In the genomic region with DNA sequence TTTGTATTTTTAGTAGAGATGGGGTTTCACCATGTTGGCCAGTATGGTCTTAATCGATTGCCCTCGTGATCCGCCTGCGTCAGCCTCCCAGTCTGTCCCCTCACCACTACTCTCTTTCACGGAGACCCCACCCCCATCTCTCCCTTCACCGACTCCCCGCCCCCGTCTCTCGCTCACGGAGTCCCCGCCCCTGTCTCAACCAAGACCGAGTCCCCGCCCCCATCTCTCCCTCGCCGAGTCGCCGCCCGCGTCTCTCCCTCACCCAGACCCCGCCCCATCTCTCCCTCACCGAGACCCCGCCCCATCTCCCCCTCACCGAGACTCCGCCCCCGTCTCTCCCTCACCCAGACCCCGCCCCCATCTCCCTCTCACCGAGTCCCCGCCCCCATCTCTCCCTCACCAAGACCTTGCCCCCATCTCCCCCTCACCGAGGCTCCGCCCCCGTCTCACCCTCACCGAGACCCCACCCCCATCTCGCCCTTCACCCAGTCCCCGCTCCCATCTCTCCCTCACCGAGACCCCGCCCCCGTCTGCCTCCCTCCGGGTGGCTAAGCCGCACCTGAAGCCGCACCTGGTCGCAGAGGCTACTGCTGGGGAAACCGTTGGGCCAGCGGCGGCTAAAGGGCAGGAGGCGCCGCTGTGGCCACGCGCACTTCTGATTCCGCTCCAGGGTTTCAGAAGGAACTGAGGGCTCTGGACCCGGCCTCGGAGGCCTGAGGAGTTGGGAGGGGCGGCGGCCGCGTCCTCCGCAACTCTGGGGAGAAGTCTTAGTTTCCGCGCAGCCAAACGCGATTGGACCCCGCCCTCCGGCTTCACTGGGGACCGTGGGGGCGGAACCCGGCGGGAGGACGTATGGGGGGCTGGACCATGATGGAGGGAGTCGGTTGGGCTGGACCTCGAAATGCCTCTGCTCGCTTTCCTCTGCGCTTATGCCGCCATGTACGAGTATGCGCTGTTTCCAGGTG, we compare ENCODE assay signal across 1 cellular context.
TF ChIP-seq lines count a peak whose summit lies in the region.

No MANE protein-coding gene starts in this region.

TF ChIP-seq in HepG2, 621 proteins besides CTCF, POLR2A, EP300 and RAD21 (continued from another document and continues in another):
- TF ChIP-seq, protein P1, sequence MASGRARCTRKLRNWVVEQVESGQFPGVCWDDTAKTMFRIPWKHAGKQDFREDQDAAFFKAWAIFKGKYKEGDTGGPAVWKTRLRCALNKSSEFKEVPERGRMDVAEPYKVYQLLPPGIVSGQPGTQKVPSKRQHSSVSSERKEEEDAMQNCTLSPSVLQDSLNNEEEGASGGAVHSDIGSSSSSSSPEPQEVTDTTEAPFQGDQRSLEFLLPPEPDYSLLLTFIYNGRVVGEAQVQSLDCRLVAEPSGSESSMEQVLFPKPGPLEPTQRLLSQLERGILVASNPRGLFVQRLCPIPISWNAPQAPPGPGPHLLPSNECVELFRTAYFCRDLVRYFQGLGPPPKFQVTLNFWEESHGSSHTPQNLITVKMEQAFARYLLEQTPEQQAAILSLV (CRISPR knock-in tag; IDR thresholded peaks at IDR 0.05; ENCODE audit: borderline replicate concordance) = 0 out of 2 replicates have a peak, but pooled peaks have one; percentile 31
- TF ChIP-seq, protein P2, sequence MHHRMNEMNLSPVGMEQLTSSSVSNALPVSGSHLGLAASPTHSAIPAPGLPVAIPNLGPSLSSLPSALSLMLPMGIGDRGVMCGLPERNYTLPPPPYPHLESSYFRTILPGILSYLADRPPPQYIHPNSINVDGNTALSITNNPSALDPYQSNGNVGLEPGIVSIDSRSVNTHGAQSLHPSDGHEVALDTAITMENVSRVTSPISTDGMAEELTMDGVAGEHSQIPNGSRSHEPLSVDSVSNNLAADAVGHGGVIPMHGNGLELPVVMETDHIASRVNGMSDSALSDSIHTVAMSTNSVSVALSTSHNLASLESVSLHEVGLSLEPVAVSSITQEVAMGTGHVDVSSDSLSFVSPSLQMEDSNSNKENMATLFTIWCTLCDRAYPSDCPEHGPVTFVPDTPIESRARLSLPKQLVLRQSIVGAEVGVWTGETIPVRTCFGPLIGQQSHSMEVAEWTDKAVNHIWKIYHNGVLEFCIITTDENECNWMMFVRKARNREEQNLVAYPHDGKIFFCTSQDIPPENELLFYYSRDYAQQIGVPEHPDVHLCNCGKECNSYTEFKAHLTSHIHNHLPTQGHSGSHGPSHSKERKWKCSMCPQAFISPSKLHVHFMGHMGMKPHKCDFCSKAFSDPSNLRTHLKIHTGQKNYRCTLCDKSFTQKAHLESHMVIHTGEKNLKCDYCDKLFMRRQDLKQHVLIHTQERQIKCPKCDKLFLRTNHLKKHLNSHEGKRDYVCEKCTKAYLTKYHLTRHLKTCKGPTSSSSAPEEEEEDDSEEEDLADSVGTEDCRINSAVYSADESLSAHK (CRISPR knock-in tag; IDR thresholded peaks at IDR 0.05; ENCODE audit: borderline replicate concordance) = no peak
- TF ChIP-seq SNAI1 (CRISPR knock-in tag; IDR thresholded peaks at IDR 0.05; ENCODE audit: borderline replicate concordance) (no peak), SALL2 (CRISPR knock-in tag; IDR thresholded peaks at IDR 0.05) (no peak), ARNT2 (CRISPR knock-in tag; IDR thresholded peaks at IDR 0.05; ENCODE audit: low read depth) (0 out of 2 replicates have a peak, but pooled peaks have one; percentile 38), ZNF234 (CRISPR knock-in tag; conservative IDR thresholded peaks at IDR 0.05) (no peak), DNMT3B (CRISPR knock-in tag; conservative IDR thresholded peaks at IDR 0.05) (no peak), RFXANK (CRISPR knock-in tag; IDR thresholded peaks at IDR 0.05) (no peak), KLF13 (CRISPR knock-in tag; IDR thresholded peaks at IDR 0.05) (no peak), TBL1XR1 (IDR thresholded peaks at IDR 0.05; ENCODE audit: borderline replicate concordance, low read length, partially characterized antibody) (no peak), CERS6 (CRISPR knock-in tag; IDR thresholded peaks at IDR 0.05) (no peak), ZNF549 (CRISPR knock-in tag; IDR thresholded peaks at IDR 0.05) (no peak), NFYB (CRISPR knock-in tag; IDR thresholded peaks at IDR 0.05) (peak; percentile 35; the same call in 1 of the 2 replicates), YEATS4 (CRISPR knock-in tag; IDR thresholded peaks at IDR 0.05; ENCODE audit: borderline replicate concordance) (peak; percentile 30; the same call in 1 of the 2 replicates), ELF4 (CRISPR knock-in tag; IDR thresholded peaks at IDR 0.05; ENCODE audit: borderline replicate concordance) (0 out of 2 replicates have a peak, but pooled peaks have one; percentile 28), THAP8 (CRISPR knock-in tag; IDR thresholded peaks at IDR 0.05; ENCODE audit: borderline replicate concordance) (no peak), TARDBP (CRISPR knock-in tag; IDR thresholded peaks at IDR 0.05) (no peak), ZNF10 (CRISPR knock-in tag; IDR thresholded peaks at IDR 0.05; ENCODE audit: borderline replicate concordance, low read depth) (no peak), ZBTB20 (CRISPR knock-in tag; IDR thresholded peaks at IDR 0.05; ENCODE audit: borderline replicate concordance, low read depth) (peak; percentile 19; the same call in 1 of the 2 replicates), ZNF33A (CRISPR knock-in tag; IDR thresholded peaks at IDR 0.05; ENCODE audit: borderline replicate concordance) (no peak), ZNF672 (CRISPR knock-in tag; IDR thresholded peaks at IDR 0.05) (no peak), MYPOP (CRISPR knock-in tag; IDR thresholded peaks at IDR 0.05) (no peak)
- TF ChIP-seq, protein P3, sequence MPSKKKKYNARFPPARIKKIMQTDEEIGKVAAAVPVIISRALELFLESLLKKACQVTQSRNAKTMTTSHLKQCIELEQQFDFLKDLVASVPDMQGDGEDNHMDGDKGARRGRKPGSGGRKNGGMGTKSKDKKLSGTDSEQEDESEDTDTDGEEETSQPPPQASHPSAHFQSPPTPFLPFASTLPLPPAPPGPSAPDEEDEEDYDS (CRISPR knock-in tag; IDR thresholded peaks at IDR 0.05) = no peak
- TF ChIP-seq, protein P4, sequence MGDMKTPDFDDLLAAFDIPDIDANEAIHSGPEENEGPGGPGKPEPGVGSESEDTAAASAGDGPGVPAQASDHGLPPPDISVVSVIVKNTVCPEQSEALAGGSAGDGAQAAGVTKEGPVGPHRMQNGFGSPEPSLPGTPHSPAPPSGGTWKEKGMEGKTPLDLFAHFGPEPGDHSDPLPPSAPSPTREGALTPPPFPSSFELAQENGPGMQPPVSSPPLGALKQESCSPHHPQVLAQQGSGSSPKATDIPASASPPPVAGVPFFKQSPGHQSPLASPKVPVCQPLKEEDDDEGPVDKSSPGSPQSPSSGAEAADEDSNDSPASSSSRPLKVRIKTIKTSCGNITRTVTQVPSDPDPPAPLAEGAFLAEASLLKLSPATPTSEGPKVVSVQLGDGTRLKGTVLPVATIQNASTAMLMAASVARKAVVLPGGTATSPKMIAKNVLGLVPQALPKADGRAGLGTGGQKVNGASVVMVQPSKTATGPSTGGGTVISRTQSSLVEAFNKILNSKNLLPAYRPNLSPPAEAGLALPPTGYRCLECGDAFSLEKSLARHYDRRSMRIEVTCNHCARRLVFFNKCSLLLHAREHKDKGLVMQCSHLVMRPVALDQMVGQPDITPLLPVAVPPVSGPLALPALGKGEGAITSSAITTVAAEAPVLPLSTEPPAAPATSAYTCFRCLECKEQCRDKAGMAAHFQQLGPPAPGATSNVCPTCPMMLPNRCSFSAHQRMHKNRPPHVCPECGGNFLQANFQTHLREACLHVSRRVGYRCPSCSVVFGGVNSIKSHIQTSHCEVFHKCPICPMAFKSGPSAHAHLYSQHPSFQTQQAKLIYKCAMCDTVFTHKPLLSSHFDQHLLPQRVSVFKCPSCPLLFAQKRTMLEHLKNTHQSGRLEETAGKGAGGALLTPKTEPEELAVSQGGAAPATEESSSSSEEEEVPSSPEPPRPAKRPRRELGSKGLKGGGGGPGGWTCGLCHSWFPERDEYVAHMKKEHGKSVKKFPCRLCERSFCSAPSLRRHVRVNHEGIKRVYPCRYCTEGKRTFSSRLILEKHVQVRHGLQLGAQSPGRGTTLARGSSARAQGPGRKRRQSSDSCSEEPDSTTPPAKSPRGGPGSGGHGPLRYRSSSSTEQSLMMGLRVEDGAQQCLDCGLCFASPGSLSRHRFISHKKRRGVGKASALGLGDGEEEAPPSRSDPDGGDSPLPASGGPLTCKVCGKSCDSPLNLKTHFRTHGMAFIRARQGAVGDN (CRISPR knock-in tag; IDR thresholded peaks at IDR 0.05) = peak; percentile 76
- TF ChIP-seq, protein P5, sequence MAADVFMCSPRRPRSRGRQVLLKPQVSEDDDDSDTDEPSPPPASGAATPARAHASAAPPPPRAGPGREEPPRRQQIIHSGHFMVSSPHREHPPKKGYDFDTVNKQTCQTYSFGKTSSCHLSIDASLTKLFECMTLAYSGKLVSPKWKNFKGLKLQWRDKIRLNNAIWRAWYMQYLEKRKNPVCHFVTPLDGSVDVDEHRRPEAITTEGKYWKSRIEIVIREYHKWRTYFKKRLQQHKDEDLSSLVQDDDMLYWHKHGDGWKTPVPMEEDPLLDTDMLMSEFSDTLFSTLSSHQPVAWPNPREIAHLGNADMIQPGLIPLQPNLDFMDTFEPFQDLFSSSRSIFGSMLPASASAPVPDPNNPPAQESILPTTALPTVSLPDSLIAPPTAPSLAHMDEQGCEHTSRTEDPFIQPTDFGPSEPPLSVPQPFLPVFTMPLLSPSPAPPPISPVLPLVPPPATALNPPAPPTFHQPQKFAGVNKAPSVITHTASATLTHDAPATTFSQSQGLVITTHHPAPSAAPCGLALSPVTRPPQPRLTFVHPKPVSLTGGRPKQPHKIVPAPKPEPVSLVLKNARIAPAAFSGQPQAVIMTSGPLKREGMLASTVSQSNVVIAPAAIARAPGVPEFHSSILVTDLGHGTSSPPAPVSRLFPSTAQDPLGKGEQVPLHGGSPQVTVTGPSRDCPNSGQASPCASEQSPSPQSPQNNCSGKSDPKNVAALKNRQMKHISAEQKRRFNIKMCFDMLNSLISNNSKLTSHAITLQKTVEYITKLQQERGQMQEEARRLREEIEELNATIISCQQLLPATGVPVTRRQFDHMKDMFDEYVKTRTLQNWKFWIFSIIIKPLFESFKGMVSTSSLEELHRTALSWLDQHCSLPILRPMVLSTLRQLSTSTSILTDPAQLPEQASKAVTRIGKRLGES (CRISPR knock-in tag; IDR thresholded peaks at IDR 0.05; ENCODE audit: borderline replicate concordance) = no peak
- TF ChIP-seq, protein P6, sequence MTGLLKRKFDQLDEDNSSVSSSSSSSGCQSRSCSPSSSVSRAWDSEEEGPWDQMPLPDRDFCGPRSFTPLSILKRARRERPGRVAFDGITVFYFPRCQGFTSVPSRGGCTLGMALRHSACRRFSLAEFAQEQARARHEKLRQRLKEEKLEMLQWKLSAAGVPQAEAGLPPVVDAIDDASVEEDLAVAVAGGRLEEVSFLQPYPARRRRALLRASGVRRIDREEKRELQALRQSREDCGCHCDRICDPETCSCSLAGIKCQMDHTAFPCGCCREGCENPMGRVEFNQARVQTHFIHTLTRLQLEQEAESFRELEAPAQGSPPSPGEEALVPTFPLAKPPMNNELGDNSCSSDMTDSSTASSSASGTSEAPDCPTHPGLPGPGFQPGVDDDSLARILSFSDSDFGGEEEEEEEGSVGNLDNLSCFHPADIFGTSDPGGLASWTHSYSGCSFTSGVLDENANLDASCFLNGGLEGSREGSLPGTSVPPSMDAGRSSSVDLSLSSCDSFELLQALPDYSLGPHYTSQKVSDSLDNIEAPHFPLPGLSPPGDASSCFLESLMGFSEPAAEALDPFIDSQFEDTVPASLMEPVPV (CRISPR knock-in tag; IDR thresholded peaks at IDR 0.05) = peak; percentile 56; the same call in 1 of the 2 replicates
